ENCODE assay signal across 10 cellular contexts in the genomic region with DNA sequence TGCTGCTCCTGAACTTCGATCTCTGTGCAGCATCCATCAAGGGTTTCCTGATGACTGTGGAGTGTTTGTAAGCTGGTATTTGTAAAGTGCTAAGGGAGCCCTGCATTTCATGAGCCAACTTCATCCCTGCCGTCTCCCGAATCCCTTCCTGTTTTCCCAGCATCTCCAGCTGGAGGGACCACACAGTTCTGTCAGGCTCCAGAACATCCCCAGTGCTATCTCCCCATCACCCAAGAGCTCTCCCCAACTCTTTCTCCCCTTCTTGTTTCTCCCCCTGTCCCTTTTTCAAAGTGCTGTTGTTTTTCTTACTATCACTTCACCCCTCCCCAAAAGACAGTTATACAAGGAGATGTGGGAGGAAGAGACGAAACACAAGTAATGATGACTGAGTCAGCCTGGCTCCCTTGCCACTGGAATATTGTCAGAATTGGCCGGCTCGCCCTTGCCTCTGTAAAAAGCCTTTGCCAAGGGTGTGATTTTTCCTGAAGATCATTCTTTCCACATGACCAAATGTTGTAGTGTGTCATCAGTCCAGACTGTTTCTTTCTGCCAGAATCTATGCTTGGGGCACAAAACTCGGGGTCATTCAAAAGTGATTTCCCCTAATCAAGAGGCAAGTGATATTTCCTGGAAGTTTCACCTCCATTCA. TPM values are rescaled to one million over a fixed set of nuclear protein-coding genes. Genes with fewer than 3 reads are reported as not detected.
DNase-seq lines count a peak whose midpoint lies in the region; ATAC-seq and TF ChIP-seq lines count a peak whose summit lies in the region.
"Had no signal": no experiment of that assay in that cellular context is flagged by ENCODE, and none has a peak within 500 bp of the region (broad histone marks: within the 10 kb centered on the region; RNA-seq: fewer than 3 reads in every experiment).

No MANE protein-coding gene starts in this region.

- H3K36me3 Mint-ChIP-seq in CD14-positive monocyte: peaks cover 11 to 13% of the 10 kb centered on the region in 2 donors

- 47% methylated on average over 7 of the region's 7 CpGs for WGBS in SK-N-SH (ENCODE audit: low lambda C conversion rate)
- WGBS in psoas muscle, 3 donors: 31 to 34% (median 31%) methylated on average over 7 of the region's 7 CpGs

- peaks cover 20% of the 10 kb centered on the region for H3F3A ChIP-seq in SK-N-SH (replicated peaks; ENCODE audit: insufficient read depth)

- H2AFZ ChIP-seq in SK-N-SH (ENCODE audit: low read depth): peak overlapping the region; percentile 17; the same call in 1 of the 2 replicates
- H2AFZ ChIP-seq in fibroblast of lung (ENCODE audit: low read length): peak overlapping the region; percentile 16

- H3K27ac Mint-ChIP-seq in CD14-positive monocyte: peak overlapping the region in 4 of 7 donors; percentile 6 to 43 (median 26)

- peaks cover 30 to 33% of the 10 kb centered on the region in 2 experiments; a peak in 3 of 4 replicates for H3K4me1 ChIP-seq in SK-N-SH (ENCODE audit: control insufficient read depth in 1 of 2, insufficient read depth in 2 of 2, low read depth in 1 of 2, low read length in 1 of 2)
- H3K4me1 ChIP-seq in fibroblast of lung (ENCODE audit: control insufficient read depth, extremely low read depth, insufficient read depth, low read length): peaks cover 14% of the 10 kb centered on the region
- H3K4me1 ChIP-seq in psoas muscle: no peaks in the 10 kb centered on the region

- H3K4me3 Mint-ChIP-seq in CD14-positive monocyte: no peak overlapping the region

- ATAC-seq in psoas muscle (peak in 2 of 4 donors; percentile 35 to 46), HG02840 (IDR thresholded peaks at IDR 0.05; ENCODE audit: low FRiP score, unreplicated experiment) (no peak)

- no peaks in the 10 kb centered on the region for H3K27me3 ChIP-seq in SK-N-SH (ENCODE audit: insufficient read depth)
- no peaks in the 10 kb centered on the region for H3K27me3 ChIP-seq in fibroblast of lung (ENCODE audit: control insufficient read depth, insufficient read depth, low read length)
- H3K27me3 ChIP-seq in psoas muscle (ENCODE audit: insufficient read depth in 3 of 3, low read length in 2 of 3): peaks cover 0 to 28% (median 9%) of the 10 kb centered on the region in 3 donors

- POLR2A ChIA-PET in SK-N-SH (lab: Yijun Ruan, JAX): no interaction called here

- CTCF ChIA-PET in SK-N-SH (lab: Yijun Ruan, JAX): interaction anchor here (1.0 to 3.0 kb wide), 4 partner anchors 15 to 259 kb away, joined by 3 to 10 read pairs (median 3); no protein-coding TSS in a partner anchor

- peak in 1 of 2 experiments; percentile 57; a peak in 2 of 4 replicates for TF ChIP-seq EP300 in SK-N-SH (IDR thresholded peaks at IDR 0.05; ENCODE audit: borderline replicate concordance in 1 of 2, low read depth in 1 of 2, low read length in 1 of 2)

- intact Hi-C loops in CD14-positive monocyte (cut with micrococcal nuclease) (no loop called here), psoas muscle (cut with DNase I) (no loop called here)

- peak overlapping the region; percentile 9; the same call in 1 of the 2 replicates for H3K9ac ChIP-seq in SK-N-SH
- no peak overlapping the region for H3K9ac ChIP-seq in fibroblast of lung (ENCODE audit: insufficient read depth, low read length)

- H3K9me3 Mint-ChIP-seq in CD14-positive monocyte: peaks cover 0 to 5% (median 0%) of the 10 kb centered on the region in 7 donors

- no peaks in the 10 kb centered on the region for H3K9me2 ChIP-seq in SK-N-SH

- H3K27me3 Mint-ChIP-seq in CD14-positive monocyte (ENCODE audit: low read depth in 3 of 3): peaks cover 8 to 23% (median 18%) of the 10 kb centered on the region in 3 donors

- DNase-seq in CD14-positive monocyte (ENCODE audit: low spot score): no peak
- no peak for DNase-seq in SK-N-SH
- peak; percentile 82 to 91 for DNase-seq in fibroblast of lung (ENCODE audit: low read depth in 2 of 2)
- peak; percentile 56 to 71 for DNase-seq in psoas muscle
- DNase-seq in effector CD4-positive, alpha-beta T cell: no peak
- DNase-seq in HUDEP-2 (lab: John Stamatoyannopoulos, UW; ENCODE audit: unreplicated experiment in 76 of 76): no peak
- no peak for DNase-seq in HT-29 (ENCODE audit: low spot score)
- DNase-seq: stimulated activated naive CD4-positive, alpha-beta T cell had no signal

- H3K36me3 ChIP-seq in SK-N-SH (replicated peaks in 1 of 2; ENCODE audit: control insufficient read depth in 1 of 2, insufficient read depth in 2 of 2, low read length in 1 of 2) (no peaks in the 10 kb centered on the region), fibroblast of lung (ENCODE audit: control insufficient read depth, insufficient read depth, low read length) (no peaks in the 10 kb centered on the region), psoas muscle (ENCODE audit: insufficient read depth in 1 of 2, low read depth in 1 of 2) (no peaks in the 10 kb centered on the region)

- peaks cover 21% of the 10 kb centered on the region for H3K79me2 ChIP-seq in SK-N-SH (ENCODE audit: insufficient read depth)
- peaks cover 16% of the 10 kb centered on the region for H3K79me2 ChIP-seq in fibroblast of lung (ENCODE audit: control insufficient read depth, insufficient read depth, low read length)

- no peak for TF ChIP-seq CTCF in CD14-positive monocyte (IDR thresholded peaks at IDR 0.05)
- TF ChIP-seq CTCF in SK-N-SH (IDR thresholded peaks at IDR 0.05): no peak
- TF ChIP-seq CTCF in fibroblast of lung (conservative IDR thresholded peaks at IDR 0.05 in 1 of 2, IDR thresholded peaks at IDR 0.05 in 1 of 2; ENCODE audit: low read depth in 1 of 2, low read length in 2 of 2): no peak
- no peak for TF ChIP-seq CTCF in psoas muscle (IDR thresholded peaks at IDR 0.05)

- H4K20me1 ChIP-seq in SK-N-SH (ENCODE audit: insufficient read depth) (peaks cover 9% of the 10 kb centered on the region), fibroblast of lung (ENCODE audit: control insufficient read depth, extremely low read depth, insufficient read depth, low read length) (no peaks in the 10 kb centered on the region)

- H3K4me2 ChIP-seq in SK-N-SH (peak overlapping the region; percentile 57), fibroblast of lung (ENCODE audit: extremely low read depth, insufficient read depth, low read length) (peak overlapping the region; percentile 28)

- H3K4me3 ChIP-seq in SK-N-SH (ENCODE audit: low read depth in 2 of 2, low read length in 1 of 2) (no peak overlapping the region), fibroblast of lung (replicated peaks in 1 of 4; ENCODE audit: control extremely low read depth in 1 of 4, insufficient read depth in 1 of 4, low read depth in 3 of 4, low read length in 4 of 4) (no peak overlapping the region), psoas muscle (no peak overlapping the region)

- no peaks in the 10 kb centered on the region for H3K9me3 ChIP-seq in SK-N-SH
- H3K9me3 ChIP-seq in fibroblast of lung (ENCODE audit: control insufficient read depth, insufficient read depth, low read depth, low read length): no peaks in the 10 kb centered on the region
- H3K9me3 ChIP-seq in psoas muscle: no peaks in the 10 kb centered on the region

- peaks cover 10% of the 10 kb centered on the region for H3K4me1 Mint-ChIP-seq in CD14-positive monocyte

- TF ChIP-seq RAD21 in SK-N-SH (IDR thresholded peaks at IDR 0.05; ENCODE audit: low read length): no peak

- H3K27ac ChIP-seq in SK-N-SH (ENCODE audit: low read depth in 2 of 2, low read length in 1 of 2): peak overlapping the region in 1 of 2 experiments; percentile 77; a peak in 2 of 4 replicates
- peak overlapping the region; percentile 6 for H3K27ac ChIP-seq in fibroblast of lung (ENCODE audit: insufficient read depth, low read length)
- no peak overlapping the region for H3K27ac ChIP-seq in psoas muscle

TF ChIP-seq in SK-N-SH, 30 proteins besides CTCF, POLR2A, EP300 and RAD21 (continues in another document):
- TF ChIP-seq RFX5 (IDR thresholded peaks at IDR 0.05; ENCODE audit: low read length): no peak
- no peak for TF ChIP-seq SMC3 (IDR thresholded peaks at IDR 0.05; ENCODE audit: low read depth, low read length)

RNA-seq across cellular contexts. Expression of gene EFHD2, which starts 2.7 kb away (rescaled TPM):
- 100 to 1,000 TPM; 323 to 329 TPM for polyA plus RNA-seq in CD14-positive monocyte
- polyA plus RNA-seq in SK-N-SH (2012; rRNA removed): 45.1 and 59.8 TPM in 2 replicates
- polyA plus RNA-seq in SK-N-SH (2012; cell fraction: cytosol; rRNA removed): 36.4 and 48.6 TPM in 2 replicates
- polyA plus RNA-seq in SK-N-SH (2012; cell fraction: nucleus; rRNA removed): 55.1 and 74.5 TPM in 2 replicates
- 14.1 and 14.9 TPM in 2 replicates for total RNA-seq in fibroblast of lung
- polyA plus RNA-seq in fibroblast of lung: 23.5 and 33.7 TPM in 2 replicates
- polyA plus RNA-seq in fibroblast of lung (2012): 34.1 and 51.5 TPM in 2 replicates
- 11.6 and 16.3 TPM in 2 replicates for polyA minus RNA-seq in fibroblast of lung (ENCODE audit: low replicate concordance)
- 1 to 10 TPM; 4.8 to 6.9 (median 6.5) TPM for total RNA-seq in psoas muscle
- 1 to 10 TPM; 2.3 to 5.4 (median 4.3) TPM for polyA plus RNA-seq in psoas muscle
- total RNA-seq in HT-29 (2014; rRNA removed; shearing (Covaris generic)): 193 and 199 TPM in 2 replicates

RNA-seq across cellular contexts. Expression of gene CTRC, which starts 31.2 kb away (rescaled TPM):
- polyA plus RNA-seq in CD14-positive monocyte: not detected
- polyA plus RNA-seq in SK-N-SH (2012; rRNA removed): 0.26 and 0.67 TPM in 2 replicates
- polyA plus RNA-seq in SK-N-SH (2012; cell fraction: cytosol; rRNA removed): 0.08 TPM in 1 of 2 replicates, not detected in the other
- 5.1 and 5.6 TPM in 2 replicates for polyA plus RNA-seq in SK-N-SH (2012; cell fraction: nucleus; rRNA removed)
- total RNA-seq in fibroblast of lung: not detected in 2 replicates
- not detected in 2 replicates for polyA plus RNA-seq in fibroblast of lung
- polyA plus RNA-seq in fibroblast of lung (2012): not detected in 2 replicates
- polyA minus RNA-seq in fibroblast of lung (ENCODE audit: low replicate concordance): not detected in 2 replicates
- total RNA-seq in psoas muscle: under 1 TPM in 1 of 4 donors, not detected in 3; 0.17 TPM
- polyA plus RNA-seq in psoas muscle: under 1 TPM in 2 of 3 donors, not detected in 1; 0.08 to 0.68 TPM
- not detected in 2 replicates for total RNA-seq in HT-29 (2014; rRNA removed; shearing (Covaris generic))
- total RNA-seq: skeletal muscle tissue had no signal

RNA-seq across cellular contexts. Expression of gene CELA2A, which starts 49.5 kb away (rescaled TPM):
- polyA plus RNA-seq in CD14-positive monocyte: not detected
- not detected in 2 replicates for polyA plus RNA-seq in SK-N-SH (2012; rRNA removed)
- polyA plus RNA-seq in SK-N-SH (2012; cell fraction: cytosol; rRNA removed): not detected in 2 replicates
- not detected in 2 replicates for polyA plus RNA-seq in SK-N-SH (2012; cell fraction: nucleus; rRNA removed)
- not detected in 2 replicates for total RNA-seq in fibroblast of lung
- polyA plus RNA-seq in fibroblast of lung: not detected in 2 replicates
- not detected in 2 replicates for polyA plus RNA-seq in fibroblast of lung (2012)
- polyA minus RNA-seq in fibroblast of lung (ENCODE audit: low replicate concordance): not detected in 2 replicates
- 1 to 10 TPM in 1 of 4 donors, not detected in 3; 2.1 TPM for total RNA-seq in psoas muscle
- under 1 TPM in 1 of 3 donors, not detected in 2; 0.10 TPM for polyA plus RNA-seq in psoas muscle
- total RNA-seq in HT-29 (2014; rRNA removed; shearing (Covaris generic)): not detected in 2 replicates
- total RNA-seq: skeletal muscle tissue had no signal

Comparison
In these comparisons a context has a peak if more than half of its experiments do, and no peak if none do; other contexts are left out.
1. DNase-seq: peak in fibroblast of lung (2 of 2) and psoas muscle (2 of 2); none in CD14-positive monocyte (single experiment), SK-N-SH (single experiment), effector CD4-positive, alpha-beta T cell (single experiment), HUDEP-2 (0 of 76) and HT-29 (single experiment).